In genomic region chr1:156452863-156453262, GRCh38 we compare ENCODE assay signal across 24 cellular contexts.
"Had no signal": no experiment of that assay in that cellular context is flagged by ENCODE, and none has a peak within 500 bp of the region (broad histone marks: within the 10 kb centered on the region; RNA-seq: fewer than 3 reads in every experiment).

No MANE protein-coding gene starts in this region.

- H3K36me3 Mint-ChIP-seq: mesothelial cell of epicardium; naive thymus-derived CD8-positive, alpha-beta T cell; type B pancreatic cell had no signal

- H3K9me3 Mint-ChIP-seq: activated CD8-positive, alpha-beta T cell treated with anti-CD3 and anti-CD28 coated beads for 36 hours; activated naive CD8-positive, alpha-beta T cell treated with anti-CD3 and anti-CD28 coated beads, Interleukin-2, amount 50 U/mL, for 24 hours; activated T-helper 1 cell treated with anti-CD3 and anti-CD28 coated beads, Interleukin-12 subunit alpha, Interleukin-12 subunit beta, Interleukin-2, Interleukin-4 antibody, amounts not matched to agents 30 ng/mL and 10 ng/mL and 1 ng/mL, durations not matched to agents 14 hours and 24 hours and 36 hours; endodermal cell; mesothelial cell of epicardium; naive thymus-derived CD8-positive, alpha-beta T cell; type B pancreatic cell had no signal

- H3K27ac Mint-ChIP-seq: activated CD8-positive, alpha-beta T cell treated with anti-CD3 and anti-CD28 coated beads for 36 hours; activated naive CD8-positive, alpha-beta T cell treated with anti-CD3 and anti-CD28 coated beads, Interleukin-2, amount 50 U/mL, for 24 hours; activated T-helper 1 cell treated with anti-CD3 and anti-CD28 coated beads, Interleukin-12 subunit alpha, Interleukin-12 subunit beta, Interleukin-2, Interleukin-4 antibody, amounts not matched to agents 30 ng/mL and 10 ng/mL and 1 ng/mL, durations not matched to agents 14 hours and 24 hours and 36 hours; endodermal cell; mesothelial cell of epicardium; naive thymus-derived CD8-positive, alpha-beta T cell; progenitor cell of endocrine pancreas; type B pancreatic cell had no signal

- H3K4me3 ChIP-seq: coronary artery, esophagus squamous epithelium, gastrocnemius medialis, thoracic aorta, vagina had no signal

- ATAC-seq: activated CD8-positive, alpha-beta T cell treated with anti-CD3 and anti-CD28 coated beads for 36 hours; activated naive CD8-positive, alpha-beta T cell treated with anti-CD3 and anti-CD28 coated beads, Interleukin-2, amount 50 U/mL, for 24 hours; gastrocnemius medialis; left ventricle myocardium superior; naive thymus-derived CD8-positive, alpha-beta T cell had no signal

- H3K27ac ChIP-seq: coronary artery, esophagus squamous epithelium, gastrocnemius medialis, thoracic aorta, vagina had no signal

- H3K36me3 ChIP-seq: esophagus squamous epithelium, gastrocnemius medialis, thoracic aorta, vagina had no signal

- FAIRE-seq: islet of Langerhans had no signal

- H3K4me3 Mint-ChIP-seq: activated CD8-positive, alpha-beta T cell treated with anti-CD3 and anti-CD28 coated beads for 36 hours; activated naive CD8-positive, alpha-beta T cell treated with anti-CD3 and anti-CD28 coated beads, Interleukin-2, amount 50 U/mL, for 24 hours; activated T-helper 1 cell treated with anti-CD3 and anti-CD28 coated beads, Interleukin-12 subunit alpha, Interleukin-12 subunit beta, Interleukin-2, Interleukin-4 antibody, amounts not matched to agents 30 ng/mL and 10 ng/mL and 1 ng/mL, durations not matched to agents 14 hours and 24 hours and 36 hours; endodermal cell; mesothelial cell of epicardium; naive thymus-derived CD8-positive, alpha-beta T cell; type B pancreatic cell had no signal

- H3K27me3 ChIP-seq: esophagus squamous epithelium, gastrocnemius medialis, vagina had no signal

- DNase-seq: activated CD4-positive, alpha-beta T cell treated with anti-CD3 and anti-CD28 coated beads for 48 hours; activated CD4-positive, CD25-positive, alpha-beta regulatory T cell; activated CD8-positive, alpha-beta T cell treated with anti-CD3 and anti-CD28 coated beads for 36 hours; activated gamma-delta T cell; activated naive CD4-positive, alpha-beta T cell treated with anti-CD3 and anti-CD28 coated beads, Interleukin-2, amount 50 U/mL, for 16 hours; activated naive CD8-positive, alpha-beta T cell treated with anti-CD3 and anti-CD28 coated beads, Interleukin-2, amount 50 U/mL, for 24 hours; cerebellar nuclear complex; endodermal cell; esophagus squamous epithelium; gastrocnemius medialis; left ventricle myocardium superior; mammary epithelial cell; naive thymus-derived CD8-positive, alpha-beta T cell; retina; stimulated activated CD4-positive, alpha-beta T cell treated with anti-CD3 and anti-CD28 coated beads, Interleukin-4, amount 100 ng/mL, for 24 hours; stimulated activated naive CD4-positive, alpha-beta T cell treated with Interleukin-2 at 50 U/mL for 16 hours had no signal

- H3K9me3 ChIP-seq: esophagus squamous epithelium, gastrocnemius medialis, thoracic aorta, vagina had no signal
